ENCODE assay signal across 18 cellular contexts in the genomic region with DNA sequence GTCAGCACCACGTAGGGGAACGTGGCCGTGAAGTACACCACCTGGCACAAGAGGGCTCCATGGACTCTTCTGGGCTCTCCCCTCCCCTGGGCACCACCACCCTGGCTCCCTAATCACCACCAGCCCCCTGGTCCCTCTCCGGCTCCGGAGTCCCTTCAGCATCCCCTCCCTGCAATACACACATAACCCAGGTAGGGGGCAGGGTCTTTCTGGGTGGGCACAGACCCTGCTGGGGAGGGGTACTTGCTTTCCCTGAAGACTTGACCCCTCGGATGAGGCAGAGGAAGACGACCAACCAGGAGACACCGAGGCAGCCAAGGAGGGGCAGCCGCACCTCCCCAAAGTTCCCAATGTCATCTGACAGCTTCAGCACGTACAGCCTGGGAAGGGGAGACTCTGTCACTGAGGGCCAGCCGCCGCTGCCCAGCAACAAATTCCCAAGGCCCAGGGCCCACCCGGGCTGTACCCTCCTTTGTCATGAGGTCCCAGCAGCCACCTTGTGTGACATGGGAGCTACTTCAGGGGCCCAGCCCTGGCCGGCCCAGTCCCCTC. TPM values are rescaled to one million over a fixed set of nuclear protein-coding genes. Genes with fewer than 3 reads are reported as not detected.
DNase-seq lines count a peak whose midpoint lies in the region; ATAC-seq and TF ChIP-seq lines count a peak whose summit lies in the region.
"Had no signal": no experiment of that assay in that cellular context is flagged by ENCODE, and none has a peak within 500 bp of the region (broad histone marks: within the 10 kb centered on the region; RNA-seq: fewer than 3 reads in every experiment).

No MANE protein-coding gene starts in this region.

- no peak overlapping the region for H3K27ac Mint-ChIP-seq in activated CD8-positive, alpha-beta T cell treated with anti-CD3 and anti-CD28 coated beads for 36 hours
- H3K27ac Mint-ChIP-seq in activated CD8-positive, alpha-beta T cell treated with anti-CD3 and anti-CD28 coated beads, Interleukin-2, amount 10 ng/mL, durations not matched to agents 7 days and 5 days: no peak overlapping the region
- H3K27ac Mint-ChIP-seq in type B pancreatic cell: no peak overlapping the region
- H3K27ac Mint-ChIP-seq: activated naive CD8-positive, alpha-beta T cell treated with anti-CD3 and anti-CD28 coated beads for 36 hours; activated T-cell treated with anti-CD3 and anti-CD28 coated beads, Interleukin-2, amount 50 U/mL, for 72 hours had no signal

- H3K4me1 Mint-ChIP-seq in activated CD8-positive, alpha-beta T cell treated with anti-CD3 and anti-CD28 coated beads for 36 hours (ENCODE audit: low read depth): no peaks in the 10 kb centered on the region
- peaks cover 10% of the 10 kb centered on the region for H3K4me1 Mint-ChIP-seq in activated CD8-positive, alpha-beta T cell treated with anti-CD3 and anti-CD28 coated beads, Interleukin-2, amount 10 ng/mL, durations not matched to agents 7 days and 5 days (ENCODE audit: low read depth)
- H3K4me1 Mint-ChIP-seq in type B pancreatic cell (ENCODE audit: unreplicated experiment): no peaks in the 10 kb centered on the region

- no peaks in the 10 kb centered on the region for H3K9me3 Mint-ChIP-seq in activated CD8-positive, alpha-beta T cell treated with anti-CD3 and anti-CD28 coated beads for 36 hours
- no peaks in the 10 kb centered on the region for H3K9me3 Mint-ChIP-seq in activated CD8-positive, alpha-beta T cell treated with anti-CD3 and anti-CD28 coated beads, Interleukin-2, amount 10 ng/mL, durations not matched to agents 7 days and 5 days (ENCODE audit: insufficient read depth)
- H3K9me3 Mint-ChIP-seq in type B pancreatic cell: no peaks in the 10 kb centered on the region
- H3K9me3 Mint-ChIP-seq: activated naive CD8-positive, alpha-beta T cell treated with anti-CD3 and anti-CD28 coated beads for 36 hours; activated T-cell treated with anti-CD3 and anti-CD28 coated beads, Interleukin-2, amount 50 U/mL, for 72 hours had no signal

- no peaks in the 10 kb centered on the region for H3K79me2 ChIP-seq in OCI-LY7 (ENCODE audit: insufficient read depth, low read depth, low read length)

- no peaks in the 10 kb centered on the region for H3K27me3 Mint-ChIP-seq in activated CD8-positive, alpha-beta T cell treated with anti-CD3 and anti-CD28 coated beads for 36 hours
- no peaks in the 10 kb centered on the region for H3K27me3 Mint-ChIP-seq in activated CD8-positive, alpha-beta T cell treated with anti-CD3 and anti-CD28 coated beads, Interleukin-2, amount 10 ng/mL, durations not matched to agents 7 days and 5 days (ENCODE audit: low read depth)
- H3K27me3 Mint-ChIP-seq in type B pancreatic cell: no peaks in the 10 kb centered on the region
- H3K27me3 Mint-ChIP-seq: activated naive CD8-positive, alpha-beta T cell treated with anti-CD3 and anti-CD28 coated beads for 36 hours had no signal

- H3K4me3 Mint-ChIP-seq in activated CD8-positive, alpha-beta T cell treated with anti-CD3 and anti-CD28 coated beads for 36 hours: no peak overlapping the region
- H3K4me3 Mint-ChIP-seq in activated CD8-positive, alpha-beta T cell treated with anti-CD3 and anti-CD28 coated beads, Interleukin-2, amount 10 ng/mL, durations not matched to agents 7 days and 5 days: no peak overlapping the region
- H3K4me3 Mint-ChIP-seq in type B pancreatic cell: no peak overlapping the region
- H3K4me3 Mint-ChIP-seq: activated naive CD8-positive, alpha-beta T cell treated with anti-CD3 and anti-CD28 coated beads for 36 hours; activated T-cell treated with anti-CD3 and anti-CD28 coated beads, Interleukin-2, amount 50 U/mL, for 72 hours had no signal

- CTCF ChIA-PET in activated CD8-positive, alpha-beta T cell treated with anti-CD3 and anti-CD28 coated beads for 36 hours (lab: Charles Lee): no interaction called here
- CTCF ChIA-PET in activated CD8-positive, alpha-beta T cell treated with anti-CD3 and anti-CD28 coated beads, Interleukin-2, amount 10 ng/mL, durations not matched to agents 7 days and 5 days (lab: Charles Lee): interaction anchor here (4.3 to 5.4 kb wide), 2 partner anchors 33 to 45 kb away, joined by 17 to 74 read pairs; no protein-coding TSS in a partner anchor
- CTCF ChIA-PET in OCI-LY7 (lab: Charles Lee; ENCODE audit: unreplicated experiment): no interaction called here

- ATAC-seq in activated CD8-positive, alpha-beta T cell treated with anti-CD3 and anti-CD28 coated beads for 36 hours: no peak
- no peak for ATAC-seq in activated CD8-positive, alpha-beta T cell treated with anti-CD3 and anti-CD28 coated beads, Interleukin-2, amount 10 ng/mL, durations not matched to agents 7 days and 5 days
- ATAC-seq in GM18498 (IDR thresholded peaks at IDR 0.05; ENCODE audit: unreplicated experiment) (no peak), GM21515 (IDR thresholded peaks at IDR 0.05; ENCODE audit: unreplicated experiment) (no peak)
- ATAC-seq: activated T-cell treated with anti-CD3 and anti-CD28 coated beads, Interleukin-2, amount 50 U/mL, for 72 hours; gastrocnemius medialis had no signal

- POLR2A ChIA-PET in activated CD8-positive, alpha-beta T cell treated with anti-CD3 and anti-CD28 coated beads for 36 hours (lab: Charles Lee): interaction anchor here (0.6 to 2.1 kb wide), 4 partner anchors 11 to 536 kb away, joined by 3 to 7 read pairs (median 4); a partner anchor contains a TSS
- POLR2A ChIA-PET in activated CD8-positive, alpha-beta T cell treated with anti-CD3 and anti-CD28 coated beads, Interleukin-2, amount 10 ng/mL, durations not matched to agents 7 days and 5 days (lab: Charles Lee): no interaction called here
- POLR2A ChIA-PET in OCI-LY7 (lab: Charles Lee): no interaction called here

- no peak overlapping the region for H3K4me2 ChIP-seq in OCI-LY7 (ENCODE audit: low read length)

- H3K4me3 ChIP-seq in OCI-LY7 (ENCODE audit: low read depth, low read length, poor library complexity, severe bottlenecking) (no peak overlapping the region), fibroblast of villous mesenchyme (ENCODE audit: low read depth, low read length) (no peak overlapping the region)
- H3K4me3 ChIP-seq: gastrocnemius medialis had no signal

- no peaks in the 10 kb centered on the region for H4K20me1 ChIP-seq in OCI-LY7 (ENCODE audit: insufficient read depth, low read length)

- H3K9me2 ChIP-seq in OCI-LY7 (ENCODE audit: insufficient read depth, low read length): no peaks in the 10 kb centered on the region

- peak; percentile 17 for TF ChIP-seq CTCF in activated CD8-positive, alpha-beta T cell treated with anti-CD3 and anti-CD28 coated beads for 36 hours (IDR thresholded peaks at IDR 0.05)
- peak; percentile 46; the same call in 1 of the 2 replicates for TF ChIP-seq CTCF in OCI-LY7 (conservative IDR thresholded peaks at IDR 0.05; ENCODE audit: low read length)
- TF ChIP-seq CTCF in fibroblast of villous mesenchyme (IDR thresholded peaks at IDR 0.05; ENCODE audit: insufficient read depth, low read depth, low read length): peak; percentile 26
- peak; percentile 61 for TF ChIP-seq CTCF in type B pancreatic cell (conservative IDR thresholded peaks at IDR 0.05)

- peaks cover 23% of the 10 kb centered on the region for H3K36me3 Mint-ChIP-seq in activated CD8-positive, alpha-beta T cell treated with anti-CD3 and anti-CD28 coated beads for 36 hours (ENCODE audit: low read depth)
- no peaks in the 10 kb centered on the region for H3K36me3 Mint-ChIP-seq in activated CD8-positive, alpha-beta T cell treated with anti-CD3 and anti-CD28 coated beads, Interleukin-2, amount 10 ng/mL, durations not matched to agents 7 days and 5 days (ENCODE audit: low read depth)
- H3K36me3 Mint-ChIP-seq in type B pancreatic cell: peaks cover 6% of the 10 kb centered on the region

- no peaks in the 10 kb centered on the region for H3K36me3 ChIP-seq in OCI-LY7 (ENCODE audit: insufficient read depth, low read length)
- H3K36me3 ChIP-seq: gastrocnemius medialis, neutrophil had no signal

- DNase-seq in activated CD8-positive, alpha-beta T cell treated with anti-CD3 and anti-CD28 coated beads for 36 hours: no peak
- no peak for DNase-seq in activated CD8-positive, alpha-beta T cell treated with anti-CD3 and anti-CD28 coated beads, Interleukin-2, amount 10 ng/mL, durations not matched to agents 7 days and 5 days
- DNase-seq in OCI-LY7 (ENCODE audit: low spot score): no peak
- no peak for DNase-seq in fibroblast of villous mesenchyme (ENCODE audit: low read depth)
- no peak for DNase-seq in type B pancreatic cell (ENCODE audit: extremely low spot score, unreplicated experiment)
- no peak for DNase-seq in OCI-M2 (lab: John Stamatoyannopoulos, UW; ENCODE audit: unreplicated experiment)
- DNase-seq: activated CD4-positive, alpha-beta T cell treated with anti-CD3 and anti-CD28 coated beads, Interleukin-2, amount 50 U/mL, for 48 hours; activated naive CD8-positive, alpha-beta T cell treated with anti-CD3 and anti-CD28 coated beads for 36 hours; activated T-cell treated with anti-CD3 and anti-CD28 coated beads, Interleukin-2, amount 50 U/mL, for 72 hours; gastrocnemius medialis; GF-D8; NCI-H1694; NCI-H510A treated with DMSO at 0.1 percent for 48 hours; stimulated activated CD4-positive, alpha-beta T cell treated with anti-CD3 and anti-CD28 coated beads, Interleukin-4, amount 100 ng/mL, for 1 hour; stimulated activated CD8-positive, alpha-beta memory T cell treated with anti-CD3 and anti-CD28 coated beads, Interleukin-4, amount 100 ng/mL, for 48 hours had no signal

- no TSS peak for BruUV-seq in OCI-LY7 (replicated peaks; lab: Mats Ljungman, UMichigan)

- H2AFZ ChIP-seq in OCI-LY7 (ENCODE audit: low read length): no peak overlapping the region

- no peak overlapping the region for H3K27ac ChIP-seq in OCI-LY7 (ENCODE audit: low read depth, low read length, poor library complexity, severe bottlenecking)
- H3K27ac ChIP-seq: gastrocnemius medialis, neutrophil had no signal

- H3K4me1 ChIP-seq in OCI-LY7 (ENCODE audit: insufficient read depth, low read length, poor library complexity, severe bottlenecking): no peaks in the 10 kb centered on the region
- H3K4me1 ChIP-seq: gastrocnemius medialis had no signal

- no peaks in the 10 kb centered on the region for H3K9me3 ChIP-seq in OCI-LY7 (ENCODE audit: low read length)
- H3K9me3 ChIP-seq: gastrocnemius medialis, neutrophil had no signal

- intact Hi-C loops in activated CD8-positive, alpha-beta T cell treated with anti-CD3 and anti-CD28 coated beads for 36 hours (cut with micrococcal nuclease): loop anchor here (5.0 kb wide), 1 partner anchor 35 kb away; no protein-coding TSS in a partner anchor
- intact Hi-C loops in OCI-LY7 (cut with micrococcal nuclease; ENCODE audit: unreplicated experiment): no loop called here

RNA-seq across cellular contexts. Expression of a gene that starts 11.3 kb away (rescaled TPM):
- 1 to 10 TPM; 1.4 to 1.8 TPM for total RNA-seq in activated CD8-positive, alpha-beta T cell treated with anti-CD3 and anti-CD28 coated beads for 36 hours
- total RNA-seq in activated CD8-positive, alpha-beta T cell treated with anti-CD3 and anti-CD28 coated beads, Interleukin-2, amount 10 ng/mL, durations not matched to agents 7 days and 5 days: 1 to 10 TPM; 1.1 to 1.3 TPM
- total RNA-seq in OCI-LY7 (2014; rRNA removed; shearing (Covaris generic)): 1.9 and 8.9 TPM in 2 replicates
- 4.6 and 9.2 TPM in 2 replicates for total RNA-seq in OCI-LY7 (2022)
- total RNA-seq in fibroblast of villous mesenchyme: 3.5 and 4.7 TPM in 2 replicates
- total RNA-seq in type B pancreatic cell (ENCODE audit: low replicate concordance): 14.9 and 15.6 TPM in 2 replicates

RNA-seq across cellular contexts. Expression of a gene that starts 23.7 kb away (rescaled TPM):
- total RNA-seq in activated CD8-positive, alpha-beta T cell treated with anti-CD3 and anti-CD28 coated beads for 36 hours: 10 to 100 TPM; 35.4 to 35.5 TPM
- 10 to 100 TPM; 20.1 to 20.2 TPM for total RNA-seq in activated CD8-positive, alpha-beta T cell treated with anti-CD3 and anti-CD28 coated beads, Interleukin-2, amount 10 ng/mL, durations not matched to agents 7 days and 5 days
- 1.4 and 1.9 TPM in 2 replicates for total RNA-seq in OCI-LY7 (2014; rRNA removed; shearing (Covaris generic))
- total RNA-seq in OCI-LY7 (2022) (0.57 and 0.65 TPM in 2 replicates), fibroblast of villous mesenchyme (57.4 and 91.5 TPM in 2 replicates), type B pancreatic cell (ENCODE audit: low replicate concordance) (44.3 and 54.8 TPM in 2 replicates)

RNA-seq across cellular contexts. Expression of a gene that starts 27.9 kb away (rescaled TPM):
- 10 to 100 TPM; 67.6 to 75.5 TPM for total RNA-seq in activated CD8-positive, alpha-beta T cell treated with anti-CD3 and anti-CD28 coated beads for 36 hours
- total RNA-seq in activated CD8-positive, alpha-beta T cell treated with anti-CD3 and anti-CD28 coated beads, Interleukin-2, amount 10 ng/mL, durations not matched to agents 7 days and 5 days: 100 to 1,000 TPM; 116 to 117 TPM
- 62.0 and 97.1 TPM in 2 replicates for total RNA-seq in OCI-LY7 (2014; rRNA removed; shearing (Covaris generic))
- 58.9 and 68.4 TPM in 2 replicates for total RNA-seq in OCI-LY7 (2022)
- total RNA-seq in fibroblast of villous mesenchyme: 76.0 and 104 TPM in 2 replicates
- total RNA-seq in type B pancreatic cell (ENCODE audit: low replicate concordance): 115 and 135 TPM in 2 replicates

RNA-seq across cellular contexts. Expression of a gene that starts 28.6 kb away (rescaled TPM):
- 1 to 10 TPM; 6.5 to 7.4 TPM for total RNA-seq in activated CD8-positive, alpha-beta T cell treated with anti-CD3 and anti-CD28 coated beads for 36 hours
- 1 to 10 TPM; 1.9 to 2.3 TPM for total RNA-seq in activated CD8-positive, alpha-beta T cell treated with anti-CD3 and anti-CD28 coated beads, Interleukin-2, amount 10 ng/mL, durations not matched to agents 7 days and 5 days
- 7.0 and 8.2 TPM in 2 replicates for total RNA-seq in OCI-LY7 (2014; rRNA removed; shearing (Covaris generic))
- 21.8 and 22.4 TPM in 2 replicates for total RNA-seq in OCI-LY7 (2022)
- 11.7 and 15.1 TPM in 2 replicates for total RNA-seq in fibroblast of villous mesenchyme
- 21.0 and 27.0 TPM in 2 replicates for total RNA-seq in type B pancreatic cell (ENCODE audit: low replicate concordance)

RNA-seq across cellular contexts. Expression of a gene that starts 32.9 kb away (rescaled TPM):
- total RNA-seq in activated CD8-positive, alpha-beta T cell treated with anti-CD3 and anti-CD28 coated beads for 36 hours: 10 to 100 TPM; 29.6 to 34.1 TPM
- 10 to 100 TPM; 32.4 to 32.9 TPM for total RNA-seq in activated CD8-positive, alpha-beta T cell treated with anti-CD3 and anti-CD28 coated beads, Interleukin-2, amount 10 ng/mL, durations not matched to agents 7 days and 5 days
- 42.1 and 45.6 TPM in 2 replicates for total RNA-seq in OCI-LY7 (2014; rRNA removed; shearing (Covaris generic))
- 21.6 and 28.6 TPM in 2 replicates for total RNA-seq in OCI-LY7 (2022)
- 18.6 and 22.5 TPM in 2 replicates for total RNA-seq in fibroblast of villous mesenchyme
- 25.7 and 30.2 TPM in 2 replicates for total RNA-seq in type B pancreatic cell (ENCODE audit: low replicate concordance)

Comparison
In these comparisons a context has a peak if more than half of its experiments do, and no peak if none do; other contexts are left out.
1. RNA of a gene that starts 23.7 kb away (total RNA-seq): 57.4 to 91.5 TPM in fibroblast of villous mesenchyme, 44.3 to 54.8 TPM in type B pancreatic cell, 35.4 to 35.5 TPM in activated CD8-positive, alpha-beta T cell treated with anti-CD3 and anti-CD28 coated beads for 36 hours and 20.1 to 20.2 TPM in activated CD8-positive, alpha-beta T cell treated with anti-CD3 and anti-CD28 coated beads, Interleukin-2, amount 10 ng/mL, durations not matched to agents 7 days and 5 days; 0.57 to 1.9 TPM in OCI-LY7; every median in the first group is over 4 times any median in the second.
2. Peak in every context shown above with its lines, with median percentiles within 50 percentile points of each other: CTCF ChIP-seq.